In the genomic region with DNA sequence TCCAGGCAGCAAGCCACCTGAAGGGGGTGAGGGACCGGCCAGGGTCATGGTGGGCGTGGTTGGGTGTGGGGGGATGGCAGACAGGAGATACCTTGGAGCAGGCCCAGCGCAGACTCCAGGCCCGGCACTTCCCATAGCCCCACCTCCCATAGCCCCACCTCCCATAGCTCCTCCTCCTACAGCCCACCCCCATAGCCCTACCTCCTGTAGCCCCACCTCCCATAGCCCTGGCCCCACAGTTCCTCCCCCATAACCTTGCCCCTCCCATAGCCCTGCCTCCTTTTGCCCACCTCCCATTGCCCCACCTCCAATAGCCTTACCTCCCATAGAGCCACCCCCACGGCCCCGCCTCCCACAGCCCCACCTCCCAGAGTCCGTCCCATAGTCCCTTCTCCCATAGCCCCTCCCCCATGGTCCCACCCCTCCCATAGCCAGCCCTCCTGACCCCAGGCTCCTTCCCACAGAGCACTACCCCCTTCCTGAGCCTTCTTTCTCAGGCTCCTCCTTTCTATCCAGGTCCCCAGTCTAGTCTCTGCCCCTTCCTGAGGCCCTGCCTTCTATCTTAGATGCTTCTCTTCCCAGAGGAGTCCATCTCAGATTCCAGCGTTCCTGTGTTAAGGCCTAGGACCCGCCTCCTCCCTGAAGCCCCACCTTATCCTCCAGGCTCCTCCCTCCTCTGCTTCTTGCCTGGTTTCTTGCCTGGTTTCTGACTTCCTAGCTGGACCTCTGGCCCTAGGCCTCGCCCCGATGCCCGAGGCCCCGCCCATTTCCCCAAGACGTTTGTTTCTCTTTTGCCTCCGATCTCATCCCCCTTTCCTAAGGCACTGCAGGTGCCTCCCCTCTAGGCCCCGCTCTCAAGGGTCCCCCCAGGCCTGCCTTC, we compare ENCODE assay signal across 1 cellular context.
TF ChIP-seq lines count a peak whose summit lies in the region.

No MANE protein-coding gene starts in this region.

TF ChIP-seq in A549, 52 proteins besides CTCF, POLR2A, EP300 and RAD21 (continued from another document):
- TF ChIP-seq, protein P1, sequence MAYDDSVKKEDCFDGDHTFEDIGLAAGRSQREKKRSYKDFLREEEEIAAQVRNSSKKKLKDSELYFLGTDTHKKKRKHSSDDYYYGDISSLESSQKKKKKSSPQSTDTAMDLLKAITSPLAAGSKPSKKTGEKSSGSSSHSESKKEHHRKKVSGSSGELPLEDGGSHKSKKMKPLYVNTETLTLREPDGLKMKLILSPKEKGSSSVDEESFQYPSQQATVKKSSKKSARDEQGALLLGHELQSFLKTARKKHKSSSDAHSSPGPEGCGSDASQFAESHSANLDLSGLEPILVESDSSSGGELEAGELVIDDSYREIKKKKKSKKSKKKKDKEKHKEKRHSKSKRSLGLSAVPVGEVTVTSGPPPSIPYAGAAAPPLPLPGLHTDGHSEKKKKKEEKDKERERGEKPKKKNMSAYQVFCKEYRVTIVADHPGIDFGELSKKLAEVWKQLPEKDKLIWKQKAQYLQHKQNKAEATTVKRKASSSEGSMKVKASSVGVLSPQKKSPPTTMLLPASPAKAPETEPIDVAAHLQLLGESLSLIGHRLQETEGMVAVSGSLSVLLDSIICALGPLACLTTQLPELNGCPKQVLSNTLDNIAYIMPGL (CRISPR knock-in tag; IDR thresholded peaks at IDR 0.05; ENCODE audit: borderline replicate concordance) = no peak
- TF ChIP-seq ZC3H11A (IDR thresholded peaks at IDR 0.05) (no peak), SREBF2 (IDR thresholded peaks at IDR 0.05) (no peak), NR3C1 (IDR thresholded peaks at IDR 0.05) (no peak), ESRRA (IDR thresholded peaks at IDR 0.05; ENCODE audit: borderline replicate concordance, low read length) (no peak), EHMT2 (IDR thresholded peaks at IDR 0.05; ENCODE audit: low read depth) (no peak), GATA3 (IDR thresholded peaks at IDR 0.05; ENCODE audit: borderline replicate concordance) (no peak), CBX8 (IDR thresholded peaks at IDR 0.05) (no peak), ZFP36 (IDR thresholded peaks at IDR 0.05; ENCODE audit: borderline replicate concordance, partially characterized antibody) (no peak)
- TF ChIP-seq, protein P2, sequence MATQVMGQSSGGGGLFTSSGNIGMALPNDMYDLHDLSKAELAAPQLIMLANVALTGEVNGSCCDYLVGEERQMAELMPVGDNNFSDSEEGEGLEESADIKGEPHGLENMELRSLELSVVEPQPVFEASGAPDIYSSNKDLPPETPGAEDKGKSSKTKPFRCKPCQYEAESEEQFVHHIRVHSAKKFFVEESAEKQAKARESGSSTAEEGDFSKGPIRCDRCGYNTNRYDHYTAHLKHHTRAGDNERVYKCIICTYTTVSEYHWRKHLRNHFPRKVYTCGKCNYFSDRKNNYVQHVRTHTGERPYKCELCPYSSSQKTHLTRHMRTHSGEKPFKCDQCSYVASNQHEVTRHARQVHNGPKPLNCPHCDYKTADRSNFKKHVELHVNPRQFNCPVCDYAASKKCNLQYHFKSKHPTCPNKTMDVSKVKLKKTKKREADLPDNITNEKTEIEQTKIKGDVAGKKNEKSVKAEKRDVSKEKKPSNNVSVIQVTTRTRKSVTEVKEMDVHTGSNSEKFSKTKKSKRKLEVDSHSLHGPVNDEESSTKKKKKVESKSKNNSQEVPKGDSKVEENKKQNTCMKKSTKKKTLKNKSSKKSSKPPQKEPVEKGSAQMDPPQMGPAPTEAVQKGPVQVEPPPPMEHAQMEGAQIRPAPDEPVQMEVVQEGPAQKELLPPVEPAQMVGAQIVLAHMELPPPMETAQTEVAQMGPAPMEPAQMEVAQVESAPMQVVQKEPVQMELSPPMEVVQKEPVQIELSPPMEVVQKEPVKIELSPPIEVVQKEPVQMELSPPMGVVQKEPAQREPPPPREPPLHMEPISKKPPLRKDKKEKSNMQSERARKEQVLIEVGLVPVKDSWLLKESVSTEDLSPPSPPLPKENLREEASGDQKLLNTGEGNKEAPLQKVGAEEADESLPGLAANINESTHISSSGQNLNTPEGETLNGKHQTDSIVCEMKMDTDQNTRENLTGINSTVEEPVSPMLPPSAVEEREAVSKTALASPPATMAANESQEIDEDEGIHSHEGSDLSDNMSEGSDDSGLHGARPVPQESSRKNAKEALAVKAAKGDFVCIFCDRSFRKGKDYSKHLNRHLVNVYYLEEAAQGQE (IDR thresholded peaks at IDR 0.05) = no peak
TF ChIP-seq in A549: peak in this region for 0.
